Comparison of ENCODE assay signal across 12 cellular contexts in the genomic region with DNA sequence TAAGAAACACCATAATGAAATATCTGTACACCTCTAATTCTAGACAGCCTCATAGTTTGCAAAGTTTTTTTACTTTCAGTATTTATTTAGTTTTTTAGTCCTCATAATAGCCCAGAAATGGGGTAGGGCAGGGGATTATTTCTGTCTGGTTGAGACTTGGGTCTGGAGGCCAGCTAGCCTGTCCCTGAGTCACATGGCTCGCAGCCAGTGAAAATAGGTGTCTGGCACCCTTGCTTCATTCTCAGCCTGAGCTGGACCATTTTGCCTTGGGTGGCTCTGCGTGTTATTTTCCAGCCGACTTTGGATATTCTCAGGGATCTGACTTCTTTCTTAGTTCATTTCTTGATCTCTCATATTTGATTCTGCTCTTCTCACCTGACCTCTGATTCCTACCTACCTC.
DNase-seq lines count a peak whose midpoint lies in the region; ATAC-seq and TF ChIP-seq lines count a peak whose summit lies in the region.
"Had no signal": no experiment of that assay in that cellular context is flagged by ENCODE, and none has a peak within 500 bp of the region (broad histone marks: within the 10 kb centered on the region; RNA-seq: fewer than 3 reads in every experiment).

No MANE protein-coding gene starts in this region.

- H3K4me3 Mint-ChIP-seq in HFFc6 = no peak overlapping the region
- H3K4me3 Mint-ChIP-seq: activated naive CD8-positive, alpha-beta T cell treated with anti-CD3 and anti-CD28 coated beads, Interleukin-2, amount 50 U/mL, for 24 hours; IgD-negative memory B cell; mesothelial cell of epicardium had no signal

- H3K27ac ChIP-seq in left ventricle myocardium inferior (replicated peaks) = no peak overlapping the region
- H3K27ac ChIP-seq in tibial artery = peak overlapping the region; percentile 55 to 60
- no peak overlapping the region for H3K27ac ChIP-seq in gastroesophageal sphincter

- DNase-seq in HFFc6 (peak; percentile 38), astrocyte of the spinal cord (ENCODE audit: low read depth, low spot score) (peak; percentile 93), left ventricle myocardium inferior (peak; percentile 66), tibial artery (peak; percentile 78 to 94), HuH-7 (ENCODE audit: low spot score) (no peak)
- DNase-seq: activated naive CD8-positive, alpha-beta T cell treated with anti-CD3 and anti-CD28 coated beads, Interleukin-2, amount 50 U/mL, for 24 hours; NCI-H1417 treated with DMSO at 0.1 percent for 48 hours; NCI-H524 treated with DMSO at 0.1 percent for 48 hours had no signal

- H3K4me3 ChIP-seq in astrocyte of the spinal cord (ENCODE audit: low read depth, low read length) = no peak overlapping the region
- H3K4me3 ChIP-seq in left ventricle myocardium inferior = no peak overlapping the region
- no peak overlapping the region for H3K4me3 ChIP-seq in tibial artery
- H3K4me3 ChIP-seq in gastroesophageal sphincter = no peak overlapping the region

- no peaks in the 10 kb centered on the region for H3K36me3 ChIP-seq in left ventricle myocardium inferior
- H3K36me3 ChIP-seq in tibial artery = peaks cover 0 to 5% (median 0%) of the 10 kb centered on the region in 3 donors
- H3K36me3 ChIP-seq in gastroesophageal sphincter = no peaks in the 10 kb centered on the region

- H3K27me3 Mint-ChIP-seq in HFFc6 (ENCODE audit: insufficient read depth) = no peaks in the 10 kb centered on the region; the same call in 1 of the 2 replicates

- peaks cover 26% of the 10 kb centered on the region for H3K4me1 Mint-ChIP-seq in HFFc6 (ENCODE audit: low read depth)
- H3K4me1 Mint-ChIP-seq: activated naive CD8-positive, alpha-beta T cell treated with anti-CD3 and anti-CD28 coated beads, Interleukin-2, amount 50 U/mL, for 24 hours; mesothelial cell of epicardium had no signal

- no peaks in the 10 kb centered on the region for H3K9me3 ChIP-seq in left ventricle myocardium inferior (replicated peaks)
- no peaks in the 10 kb centered on the region for H3K9me3 ChIP-seq in tibial artery
- no peaks in the 10 kb centered on the region for H3K9me3 ChIP-seq in gastroesophageal sphincter

- no peak for TF ChIP-seq POLR2A in gastroesophageal sphincter (IDR thresholded peaks at IDR 0.05)

- intact Hi-C loops in left ventricle myocardium inferior (cut with micrococcal nuclease) (no loop called here), tibial artery (cut with DNase I; ENCODE audit: low total_unique reads) (no loop called here)

- no peak overlapping the region for H3K27ac Mint-ChIP-seq in HFFc6
- H3K27ac Mint-ChIP-seq: activated naive CD8-positive, alpha-beta T cell treated with anti-CD3 and anti-CD28 coated beads, Interleukin-2, amount 50 U/mL, for 24 hours; IgD-negative memory B cell; mesothelial cell of epicardium had no signal

- peaks cover 16% of the 10 kb centered on the region for H3K27me3 ChIP-seq in left ventricle myocardium inferior (ENCODE audit: low read depth)
- H3K27me3 ChIP-seq in tibial artery = no peaks in the 10 kb centered on the region
- H3K27me3 ChIP-seq in gastroesophageal sphincter = no peaks in the 10 kb centered on the region

- no peaks in the 10 kb centered on the region for H3K9me3 Mint-ChIP-seq in HFFc6
- H3K9me3 Mint-ChIP-seq: activated naive CD8-positive, alpha-beta T cell treated with anti-CD3 and anti-CD28 coated beads, Interleukin-2, amount 50 U/mL, for 24 hours; IgD-negative memory B cell; mesothelial cell of epicardium had no signal

- H3K36me3 Mint-ChIP-seq in HFFc6 (ENCODE audit: low read depth) = peaks cover 8% of the 10 kb centered on the region; the same call in 1 of the 2 replicates

- H3K4me1 ChIP-seq in left ventricle myocardium inferior (peaks cover 7% of the 10 kb centered on the region), tibial artery (peaks cover 0 to 51% (median 11%) of the 10 kb centered on the region in 4 donors), gastroesophageal sphincter (peaks cover 0 to 6% (median 0%) of the 10 kb centered on the region in 3 donors)

- WGBS in gastroesophageal sphincter (ENCODE audit: low coverage in 1 of 2), 2 donors = 58 to 66% methylated on average over 3 of the region's 3 CpGs

- in situ Hi-C loops in astrocyte of the spinal cord (cut with HindIII; ENCODE audit: low sequenced_read_pairs) = no loop called here

- ATAC-seq in HG03460 (IDR thresholded peaks at IDR 0.05; ENCODE audit: unreplicated experiment) = no peak
- ATAC-seq in gastroesophageal sphincter = no peak
- ATAC-seq: activated naive CD8-positive, alpha-beta T cell treated with anti-CD3 and anti-CD28 coated beads, Interleukin-2, amount 50 U/mL, for 24 hours had no signal

- no peak for TF ChIP-seq EP300 in gastroesophageal sphincter (IDR thresholded peaks at IDR 0.05)

- TF ChIP-seq CTCF in HFFc6 (IDR thresholded peaks at IDR 0.05) (no peak), astrocyte of the spinal cord (IDR thresholded peaks at IDR 0.05; ENCODE audit: low read depth, low read length) (no peak), left ventricle myocardium inferior (IDR thresholded peaks at IDR 0.05; ENCODE audit: borderline replicate concordance) (no peak), tibial artery (IDR thresholded peaks at IDR 0.05) (no peak), gastroesophageal sphincter (IDR thresholded peaks at IDR 0.05) (no peak)

Comparison
In these comparisons a context has a peak if more than half of its experiments do, and no peak if none do; other contexts are left out.
1. H3K27ac ChIP-seq: peak in tibial artery (2 of 2); none in left ventricle myocardium inferior (single experiment) and gastroesophageal sphincter (0 of 4).